In genomic region chr15:64855206-64856000, GRCh38 we compare ENCODE assay signal across 7 cellular contexts. TPM values are rescaled to one million over a fixed set of nuclear protein-coding genes. Genes with fewer than 3 reads are reported as not detected.
DNase-seq lines count a peak whose midpoint lies in the region; ATAC-seq and TF ChIP-seq lines count a peak whose summit lies in the region.

No MANE protein-coding gene starts in this region.

- H3K27me3 Mint-ChIP-seq in T-cell = no peaks in the 10 kb centered on the region

- H3K9me3 ChIP-seq in hepatocyte (ENCODE audit: low read depth) (no peaks in the 10 kb centered on the region), subcutaneous abdominal adipose tissue (ENCODE audit: control insufficient read depth in 5 of 5, low read length in 5 of 5) (no peaks in the 10 kb centered on the region)

- CTCF ChIA-PET in T-cell (lab: Charles Lee) = no interaction called here

- H2AFZ ChIP-seq in hepatocyte = no peak overlapping the region

- H3K27ac ChIP-seq in hepatocyte (peak overlapping the region; percentile 52), subcutaneous abdominal adipose tissue (ENCODE audit: low read depth, low read length) (peak overlapping the region; percentile 57)

- H3K27me3 ChIP-seq in hepatocyte = no peaks in the 10 kb centered on the region
- no peaks in the 10 kb centered on the region for H3K27me3 ChIP-seq in subcutaneous abdominal adipose tissue (ENCODE audit: control insufficient read depth in 5 of 5, insufficient read depth in 4 of 5, low read length in 5 of 5)

- TF ChIP-seq CTCF in hepatocyte (IDR thresholded peaks at IDR 0.05; ENCODE audit: poor library complexity) = no peak

- no peak overlapping the region for H3K4me3 Mint-ChIP-seq in T-cell

- H3K36me3 Mint-ChIP-seq in T-cell = peaks cover 33% of the 10 kb centered on the region

- 85% methylated on average over 7 of the region's 7 CpGs for WGBS in hepatocyte (ENCODE audit: low lambda C conversion rate, missing lambda C conversion rate)

- H3K4me1 ChIP-seq in hepatocyte (ENCODE audit: insufficient read depth) = peaks cover 25% of the 10 kb centered on the region
- peaks cover 24 to 88% (median 79%) of the 10 kb centered on the region in 5 donors for H3K4me1 ChIP-seq in subcutaneous abdominal adipose tissue (ENCODE audit: control insufficient read depth in 5 of 5, insufficient read depth in 5 of 5, low read length in 5 of 5)

- peak; percentile 25 for DNase-seq in HCEC 1CT
- DNase-seq in T-cell = no peak
- no peak for DNase-seq in hepatocyte (ENCODE audit: low spot score)
- DNase-seq in retina = no peak

- no peak overlapping the region for H3K4me2 ChIP-seq in hepatocyte

- peak overlapping the region; percentile 53 to 75 for H3K27ac Mint-ChIP-seq in T-cell

- H3K9me2 ChIP-seq in hepatocyte (replicated peaks; ENCODE audit: insufficient read depth) = no peaks in the 10 kb centered on the region

- H3K9me3 Mint-ChIP-seq in T-cell = no peaks in the 10 kb centered on the region

- no peaks in the 10 kb centered on the region for H3K36me3 ChIP-seq in hepatocyte (replicated peaks; ENCODE audit: insufficient read depth, low read depth)
- peaks cover 5 to 90% (median 67%) of the 10 kb centered on the region in 5 donors for H3K36me3 ChIP-seq in subcutaneous abdominal adipose tissue (ENCODE audit: control insufficient read depth in 5 of 5, insufficient read depth in 5 of 5, low read length in 5 of 5)

- H3K4me1 Mint-ChIP-seq in T-cell = peaks cover 52 to 72% (median 72%) of the 10 kb centered on the region in 3 donors

- POLR2A ChIA-PET in T-cell (lab: Charles Lee) = interaction anchor here in 1 of 2 donors (0.5 kb wide), 1 partner anchor 133 kb away, joined by 16 read pairs; no protein-coding TSS in a partner anchor

- H3K4me3 ChIP-seq in hepatocyte = no peak overlapping the region
- H3K4me3 ChIP-seq in subcutaneous abdominal adipose tissue (ENCODE audit: low read depth in 1 of 5, low read length in 5 of 5) = peak overlapping the region in 1 of 5 donors; percentile 6

- H4K20me1 ChIP-seq in hepatocyte (ENCODE audit: insufficient read depth, poor library complexity, severe bottlenecking) = no peaks in the 10 kb centered on the region

- H3K9ac ChIP-seq in subcutaneous abdominal adipose tissue (ENCODE audit: low read length in 5 of 5) = peak overlapping the region in 2 of 5 donors; percentile 10 to 23

- peak in 1 of 4 experiments; percentile 14 for ATAC-seq in T-cell (replicated peaks in 1 of 4)
- no peak for ATAC-seq in HG03039 (IDR thresholded peaks at IDR 0.05; ENCODE audit: unreplicated experiment)
- ATAC-seq in HG03108 (IDR thresholded peaks at IDR 0.05; ENCODE audit: unreplicated experiment) = no peak

- H3K79me2 ChIP-seq in hepatocyte = peaks cover 19% of the 10 kb centered on the region

RNA-seq across cellular contexts. Expression of gene PLEKHO2, which starts 13.7 kb away (rescaled TPM):
- total RNA-seq in T-cell (10 to 100 TPM in 4 of 5 donors, 1 to 10 TPM in 1; 9.2 to 22.7 (median 17.1) TPM), hepatocyte (12.4 and 12.7 TPM in 2 replicates)
- polyA plus RNA-seq in hepatocyte = 15.1 and 19.7 TPM in 2 replicates

RNA-seq across cellular contexts. Expression of gene PIF1, which starts 30.0 kb away (rescaled TPM):
- total RNA-seq in T-cell (1 to 10 TPM in 3 of 5 donors, under 1 TPM in 2; 0.88 to 4.1 (median 1.1) TPM), hepatocyte (0.76 and 1.5 TPM in 2 replicates)
- polyA plus RNA-seq in hepatocyte = 3.3 and 3.8 TPM in 2 replicates

RNA-seq across cellular contexts. Expression of gene ANKDD1A, which starts 56.3 kb away (rescaled TPM):
- total RNA-seq in T-cell = 10 to 100 TPM in 2 of 5 donors, 1 to 10 TPM in 3; 1.7 to 13.4 (median 7.9) TPM
- 1.8 and 3.6 TPM in 2 replicates for total RNA-seq in hepatocyte
- polyA plus RNA-seq in hepatocyte = 5.8 and 6.1 TPM in 2 replicates
